ENCODE assay signal across 20 cellular contexts in the genomic region with DNA sequence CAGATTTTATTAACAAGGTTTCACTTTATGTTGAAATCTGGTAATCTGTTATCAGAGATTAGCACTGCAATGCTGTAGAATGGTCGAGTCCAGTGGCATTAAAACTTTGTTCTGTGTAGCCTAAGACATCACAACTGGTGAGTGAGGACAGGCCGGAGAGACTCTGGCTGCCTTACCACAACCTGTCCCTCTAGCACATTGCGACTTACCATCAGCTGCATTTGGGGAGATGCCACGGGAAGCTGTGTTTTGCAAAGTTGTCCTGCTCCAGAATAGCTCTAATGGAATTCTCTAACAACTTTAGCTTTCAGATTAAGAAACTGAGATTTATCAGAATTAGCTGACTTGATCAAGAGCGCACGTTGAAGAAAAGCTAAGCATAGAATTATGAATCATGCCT.
A peak's percentile ranks its signal among the peaks of the same experiment; 100 is the strongest.
DNase-seq lines count a peak whose midpoint lies in the region; ATAC-seq, FAIRE-seq and TF ChIP-seq lines count a peak whose summit lies in the region.
"Had no signal": no experiment of that assay in that cellular context is flagged by ENCODE, and none has a peak within 500 bp of the region (broad histone marks: within the 10 kb centered on the region; RNA-seq: fewer than 3 reads in every experiment).

No MANE protein-coding gene starts in this region.

- H3K36me3 ChIP-seq in left ventricle myocardium inferior: no peaks in the 10 kb centered on the region
- no peaks in the 10 kb centered on the region for H3K36me3 ChIP-seq in kidney (ENCODE audit: control insufficient read depth in 1 of 2, insufficient read depth in 2 of 2, low read length in 2 of 2)
- no peaks in the 10 kb centered on the region for H3K36me3 ChIP-seq in tibial artery
- H3K36me3 ChIP-seq in suprapubic skin: no peaks in the 10 kb centered on the region
- no peaks in the 10 kb centered on the region for H3K36me3 ChIP-seq in psoas muscle (ENCODE audit: insufficient read depth in 1 of 2, low read depth in 1 of 2)

- DNase-seq in Right ventricle myocardium superior (no peak), left ventricle myocardium inferior (no peak), WTC11 (ENCODE audit: low spot score) (no peak), kidney (peak; percentile 25), tibial artery (no peak), suprapubic skin (ENCODE audit: low spot score in 2 of 2) (no peak), cerebellar nuclear complex (lab: John Stamatoyannopoulos, UW) (no peak), psoas muscle (no peak)
- DNase-seq: C1 segment of cervical spinal cord; Calu3; CD4-positive, alpha-beta memory T cell; COR-L47; DMS53; DMS79 treated with DMSO at 0.1 percent for 48 hours; GF-D8; H9 had no signal

- H3K36me3 Mint-ChIP-seq in WTC11: 0 out of 2 replicates have a peak, but pooled peaks cover 3% of the 10 kb centered on the region
- H3K36me3 Mint-ChIP-seq: CD4-positive, alpha-beta memory T cell had no signal

- peak; percentile 40 for ATAC-seq in Right ventricle myocardium superior (ENCODE audit: poor library complexity)
- ATAC-seq in WTC11: no peak
- ATAC-seq in psoas muscle: no peak
- ATAC-seq: GM23338, HCT116 had no signal

- TF ChIP-seq EP300 in suprapubic skin (IDR thresholded peaks at IDR 0.05): no peak

- H3K9me3 Mint-ChIP-seq in WTC11: no peaks in the 10 kb centered on the region
- H3K9me3 Mint-ChIP-seq: GM23338, H9 had no signal

- TF ChIP-seq CTCF in left ventricle myocardium inferior (IDR thresholded peaks at IDR 0.05; ENCODE audit: borderline replicate concordance): no peak
- no peak for TF ChIP-seq CTCF in WTC11 (IDR thresholded peaks at IDR 0.05)
- no peak for TF ChIP-seq CTCF in kidney (IDR thresholded peaks at IDR 0.05; ENCODE audit: borderline replicate concordance, extremely low read depth, insufficient read depth)
- no peak for TF ChIP-seq CTCF in tibial artery (IDR thresholded peaks at IDR 0.05)
- TF ChIP-seq CTCF in suprapubic skin (IDR thresholded peaks at IDR 0.05): no peak
- no peak for TF ChIP-seq CTCF in psoas muscle (IDR thresholded peaks at IDR 0.05)

- H3K4me1 Mint-ChIP-seq in WTC11: peaks cover 18% of the 10 kb centered on the region
- H3K4me1 Mint-ChIP-seq: CD4-positive, alpha-beta memory T cell; GM23338 had no signal

- H3K27ac ChIP-seq in left ventricle myocardium inferior (replicated peaks): no peak overlapping the region
- H3K27ac ChIP-seq in kidney (ENCODE audit: low read depth in 2 of 2, low read length in 2 of 2): no peak overlapping the region
- peak overlapping the region; percentile 40 to 54 for H3K27ac ChIP-seq in tibial artery
- no peak overlapping the region for H3K27ac ChIP-seq in suprapubic skin
- H3K27ac ChIP-seq in psoas muscle: no peak overlapping the region

- H3K9me3 ChIP-seq in left ventricle myocardium inferior (replicated peaks): no peaks in the 10 kb centered on the region
- no peaks in the 10 kb centered on the region for H3K9me3 ChIP-seq in kidney (ENCODE audit: control insufficient read depth in 1 of 2, low read length in 2 of 2)
- no peaks in the 10 kb centered on the region for H3K9me3 ChIP-seq in tibial artery
- H3K9me3 ChIP-seq in suprapubic skin: no peaks in the 10 kb centered on the region
- no peaks in the 10 kb centered on the region for H3K9me3 ChIP-seq in psoas muscle

- H3K4me1 ChIP-seq in left ventricle myocardium inferior (peaks cover 18% of the 10 kb centered on the region), kidney (ENCODE audit: control insufficient read depth in 1 of 2, insufficient read depth in 1 of 2, low read depth in 1 of 2, low read length in 2 of 2) (no peaks in the 10 kb centered on the region), tibial artery (peaks cover 0 to 53% (median 37%) of the 10 kb centered on the region in 4 donors), suprapubic skin (peaks cover 24% of the 10 kb centered on the region), psoas muscle (no peaks in the 10 kb centered on the region)

- H3K27me3 ChIP-seq in left ventricle myocardium inferior (ENCODE audit: low read depth) (no peaks in the 10 kb centered on the region), tibial artery (no peaks in the 10 kb centered on the region), suprapubic skin (no peaks in the 10 kb centered on the region), psoas muscle (ENCODE audit: insufficient read depth in 3 of 3, low read length in 2 of 3) (no peaks in the 10 kb centered on the region)

- H3K27me3 Mint-ChIP-seq in WTC11 (ENCODE audit: low read depth): no peaks in the 10 kb centered on the region

- CTCF ChIA-PET in WTC11 (lab: Charles Lee): no interaction called here

- no peak for TF ChIP-seq POLR2A in suprapubic skin (IDR thresholded peaks at IDR 0.05)

- intact Hi-C loops in Right ventricle myocardium superior (cut with DNase I): no loop called here
- intact Hi-C loops in left ventricle myocardium inferior (cut with micrococcal nuclease): no loop called here
- intact Hi-C loops in kidney (cut with DNase I): no loop called here
- intact Hi-C loops in tibial artery (cut with DNase I; ENCODE audit: low total_unique reads): no loop called here
- intact Hi-C loops in psoas muscle (cut with DNase I): no loop called here

- no peak for FAIRE-seq in kidney (lab: Jason Lieb, UNC)
- FAIRE-seq: GM12891, GM18507 had no signal

- H3K4me3 Mint-ChIP-seq in WTC11: no peak overlapping the region
- H3K4me3 Mint-ChIP-seq: CD4-positive, alpha-beta memory T cell; GM23338; H9 had no signal

- POLR2A ChIA-PET in WTC11 (lab: Charles Lee): no interaction called here

- H3K27ac Mint-ChIP-seq in WTC11: peak overlapping the region; percentile 25; the same call in 1 of the 2 replicates
- H3K27ac Mint-ChIP-seq: CD4-positive, alpha-beta memory T cell; GM23338; H9 had no signal

- WGBS in suprapubic skin: 79% methylated on average over 6 of the region's 6 CpGs
- 64 to 83% (median 69%) methylated on average over 6 of the region's 6 CpGs for WGBS in psoas muscle, 3 donors

- H3K9ac ChIP-seq in kidney (ENCODE audit: low read length in 2 of 2): no peak overlapping the region

- H3K4me3 ChIP-seq in left ventricle myocardium inferior (no peak overlapping the region), kidney (ENCODE audit: low read length in 2 of 2) (no peak overlapping the region), tibial artery (no peak overlapping the region), suprapubic skin (no peak overlapping the region), psoas muscle (no peak overlapping the region)
- H3K4me3 ChIP-seq: GM23338 had no signal

TF ChIP-seq in WTC11, 78 proteins besides CTCF, POLR2A, EP300 and RAD21:
- TF ChIP-seq FOXJ3 (CRISPR knock-in tag; IDR thresholded peaks at IDR 0.05; ENCODE audit: borderline replicate concordance) (no peak), EMX1 (CRISPR knock-in tag; IDR thresholded peaks at IDR 0.05) (no peak)
- TF ChIP-seq, protein P1, sequence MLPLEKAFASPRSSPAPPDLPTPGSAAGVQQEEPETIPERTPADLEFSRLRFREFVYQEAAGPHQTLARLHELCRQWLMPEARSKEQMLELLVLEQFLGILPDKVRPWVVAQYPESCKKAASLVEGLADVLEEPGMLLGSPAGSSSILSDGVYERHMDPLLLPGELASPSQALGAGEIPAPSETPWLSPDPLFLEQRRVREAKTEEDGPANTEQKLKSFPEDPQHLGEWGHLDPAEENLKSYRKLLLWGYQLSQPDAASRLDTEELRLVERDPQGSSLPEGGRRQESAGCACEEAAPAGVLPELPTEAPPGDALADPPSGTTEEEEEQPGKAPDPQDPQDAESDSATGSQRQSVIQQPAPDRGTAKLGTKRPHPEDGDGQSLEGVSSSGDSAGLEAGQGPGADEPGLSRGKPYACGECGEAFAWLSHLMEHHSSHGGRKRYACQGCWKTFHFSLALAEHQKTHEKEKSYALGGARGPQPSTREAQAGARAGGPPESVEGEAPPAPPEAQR (CRISPR knock-in tag; IDR thresholded peaks at IDR 0.05): no peak
- TF ChIP-seq, protein P2, sequence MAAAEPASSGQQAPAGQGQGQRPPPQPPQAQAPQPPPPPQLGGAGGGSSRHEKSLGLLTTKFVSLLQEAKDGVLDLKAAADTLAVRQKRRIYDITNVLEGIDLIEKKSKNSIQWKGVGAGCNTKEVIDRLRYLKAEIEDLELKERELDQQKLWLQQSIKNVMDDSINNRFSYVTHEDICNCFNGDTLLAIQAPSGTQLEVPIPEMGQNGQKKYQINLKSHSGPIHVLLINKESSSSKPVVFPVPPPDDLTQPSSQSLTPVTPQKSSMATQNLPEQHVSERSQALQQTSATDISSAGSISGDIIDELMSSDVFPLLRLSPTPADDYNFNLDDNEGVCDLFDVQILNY (CRISPR knock-in tag; IDR thresholded peaks at IDR 0.05): no peak

Comparison
In these comparisons a context has a peak if more than half of its experiments do, and no peak if none do; other contexts are left out.
1. H3K27ac ChIP-seq: peak in tibial artery (2 of 2); none in left ventricle myocardium inferior (single experiment), kidney (0 of 2), suprapubic skin (single experiment) and psoas muscle (single experiment).